1 cellular context compared by ENCODE assay signal in the genomic region with DNA sequence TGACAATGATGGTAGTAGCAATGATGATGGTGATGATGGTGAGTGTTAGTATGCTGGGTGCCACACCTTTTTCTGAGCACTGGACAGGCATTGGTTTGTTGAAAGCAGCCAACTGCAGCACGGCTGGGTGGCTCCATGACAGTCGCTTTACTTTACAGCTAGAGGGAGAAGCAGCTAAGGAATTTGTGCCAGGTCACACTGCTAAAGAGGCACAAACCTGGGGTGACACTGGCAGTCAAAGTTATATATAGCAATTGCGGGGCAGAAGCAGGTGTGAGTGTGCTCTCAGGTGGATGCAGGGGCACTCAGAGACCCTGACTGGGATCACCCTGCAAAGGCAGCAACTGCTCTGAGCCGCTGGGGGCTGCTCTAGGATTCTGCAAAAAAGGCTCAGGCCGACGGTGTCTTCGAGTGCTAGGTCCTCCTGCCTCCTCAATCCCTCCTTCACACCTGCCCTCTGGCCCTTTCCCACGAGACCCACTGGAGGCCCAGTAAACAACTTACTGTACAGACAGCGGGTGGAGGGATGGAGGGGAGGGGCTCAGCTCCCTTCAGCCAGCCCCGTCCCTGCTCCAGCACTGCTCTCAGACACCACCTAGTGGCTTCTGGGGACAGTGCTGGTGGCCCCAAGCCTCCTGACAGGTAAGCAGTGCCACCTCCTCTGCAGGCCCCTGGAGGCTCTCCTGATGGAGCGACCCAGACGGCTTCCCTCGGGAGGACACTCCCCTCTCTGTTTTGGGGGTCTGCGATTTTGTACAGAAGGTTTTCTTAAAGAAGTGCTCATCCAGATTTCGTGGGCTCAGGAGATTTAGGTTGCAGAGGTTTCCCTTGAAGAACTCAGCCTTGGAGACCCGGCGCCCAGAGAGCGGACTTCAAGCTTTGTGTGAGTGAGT.
TF ChIP-seq lines count a peak whose summit lies in the region.

No MANE protein-coding gene starts in this region.

TF ChIP-seq in HepG2, 621 proteins besides CTCF, POLR2A, EP300 and RAD21 (continued from another document):
- TF ChIP-seq, protein P1, sequence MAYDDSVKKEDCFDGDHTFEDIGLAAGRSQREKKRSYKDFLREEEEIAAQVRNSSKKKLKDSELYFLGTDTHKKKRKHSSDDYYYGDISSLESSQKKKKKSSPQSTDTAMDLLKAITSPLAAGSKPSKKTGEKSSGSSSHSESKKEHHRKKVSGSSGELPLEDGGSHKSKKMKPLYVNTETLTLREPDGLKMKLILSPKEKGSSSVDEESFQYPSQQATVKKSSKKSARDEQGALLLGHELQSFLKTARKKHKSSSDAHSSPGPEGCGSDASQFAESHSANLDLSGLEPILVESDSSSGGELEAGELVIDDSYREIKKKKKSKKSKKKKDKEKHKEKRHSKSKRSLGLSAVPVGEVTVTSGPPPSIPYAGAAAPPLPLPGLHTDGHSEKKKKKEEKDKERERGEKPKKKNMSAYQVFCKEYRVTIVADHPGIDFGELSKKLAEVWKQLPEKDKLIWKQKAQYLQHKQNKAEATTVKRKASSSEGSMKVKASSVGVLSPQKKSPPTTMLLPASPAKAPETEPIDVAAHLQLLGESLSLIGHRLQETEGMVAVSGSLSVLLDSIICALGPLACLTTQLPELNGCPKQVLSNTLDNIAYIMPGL (CRISPR knock-in tag; IDR thresholded peaks at IDR 0.05; ENCODE audit: borderline replicate concordance in 1 of 2, low read depth in 1 of 2), result peak; percentile 90 to 95
- TF ChIP-seq GFI1 (CRISPR knock-in tag; IDR thresholded peaks at IDR 0.05; ENCODE audit: borderline replicate concordance) (no peak), FOXP1 (IDR thresholded peaks at IDR 0.05) (no peak), FOXP1 (CRISPR knock-in tag; IDR thresholded peaks at IDR 0.05) (peak; percentile 83), HCFC1 (IDR thresholded peaks at IDR 0.05; ENCODE audit: low read depth, low read length) (no peak), TOE1 (CRISPR knock-in tag; IDR thresholded peaks at IDR 0.05) (no peak), NCOA1 (CRISPR knock-in tag; IDR thresholded peaks at IDR 0.05) (no peak), ZSCAN21 (CRISPR knock-in tag; IDR thresholded peaks at IDR 0.05; ENCODE audit: borderline replicate concordance) (peak; percentile 77; the same call in 1 of the 2 replicates), FOSL2 (CRISPR knock-in tag; IDR thresholded peaks at IDR 0.05) (peak; percentile 61), FOXK1 (CRISPR knock-in tag; IDR thresholded peaks at IDR 0.05; ENCODE audit: borderline replicate concordance, low read depth) (peak; percentile 54), RBAK (CRISPR knock-in tag; IDR thresholded peaks at IDR 0.05) (no peak; the same call in 1 of the 2 replicates), PCBP2 (optimal IDR thresholded peaks at IDR 0.05; ENCODE audit: low read depth, low read length, poor library complexity, severe bottlenecking) (no peak), HIVEP1 (CRISPR knock-in tag; IDR thresholded peaks at IDR 0.05) (peak; percentile 71), HDAC2 (CRISPR knock-in tag; IDR thresholded peaks at IDR 0.05) (peak; percentile 19; the same call in 1 of the 2 replicates), KMT2A (CRISPR knock-in tag; IDR thresholded peaks at IDR 0.05) (peak; percentile 75), ZEB1 (IDR thresholded peaks at IDR 0.05; ENCODE audit: insufficient replicate concordance, low read depth) (peak; percentile 42), TRIM24 (CRISPR knock-in tag; IDR thresholded peaks at IDR 0.05) (no peak), ZNF841 (CRISPR knock-in tag; IDR thresholded peaks at IDR 0.05; ENCODE audit: borderline replicate concordance) (no peak), ZNF274 (CRISPR knock-in tag; IDR thresholded peaks at IDR 0.05) (peak; percentile 77; the same call in 1 of the 2 replicates), ASH2L (IDR thresholded peaks at IDR 0.05; ENCODE audit: insufficient read length, low read depth, low read length) (peak; percentile 31), HNRNPLL (IDR thresholded peaks at IDR 0.05; ENCODE audit: low read depth, low read length, poor library complexity, severe bottlenecking) (no peak), KLF9 (CRISPR knock-in tag; IDR thresholded peaks at IDR 0.05; ENCODE audit: low read depth) (0 out of 2 replicates have a peak, but pooled peaks have one; percentile 56), ZZZ3 (CRISPR knock-in tag; IDR thresholded peaks at IDR 0.05; ENCODE audit: borderline replicate concordance) (no peak), HMG20B (CRISPR knock-in tag; conservative IDR thresholded peaks at IDR 0.05) (no peak; the same call in 1 of the 2 replicates), DNMT1 (CRISPR knock-in tag; IDR thresholded peaks at IDR 0.05) (peak; percentile 52; the same call in 1 of the 2 replicates), ZNF607 (CRISPR knock-in tag; IDR thresholded peaks at IDR 0.05; ENCODE audit: borderline replicate concordance) (no peak)
- TF ChIP-seq, protein P2, sequence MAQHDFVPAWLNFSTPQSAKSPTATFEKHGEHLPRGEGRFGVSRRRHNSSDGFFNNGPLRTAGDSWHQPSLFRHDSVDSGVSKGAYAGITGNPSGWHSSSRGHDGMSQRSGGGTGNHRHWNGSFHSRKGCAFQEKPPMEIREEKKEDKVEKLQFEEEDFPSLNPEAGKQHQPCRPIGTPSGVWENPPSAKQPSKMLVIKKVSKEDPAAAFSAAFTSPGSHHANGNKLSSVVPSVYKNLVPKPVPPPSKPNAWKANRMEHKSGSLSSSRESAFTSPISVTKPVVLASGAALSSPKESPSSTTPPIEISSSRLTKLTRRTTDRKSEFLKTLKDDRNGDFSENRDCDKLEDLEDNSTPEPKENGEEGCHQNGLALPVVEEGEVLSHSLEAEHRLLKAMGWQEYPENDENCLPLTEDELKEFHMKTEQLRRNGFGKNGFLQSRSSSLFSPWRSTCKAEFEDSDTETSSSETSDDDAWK (CRISPR knock-in tag; IDR thresholded peaks at IDR 0.05), result no peak
- TF ChIP-seq, protein P3, sequence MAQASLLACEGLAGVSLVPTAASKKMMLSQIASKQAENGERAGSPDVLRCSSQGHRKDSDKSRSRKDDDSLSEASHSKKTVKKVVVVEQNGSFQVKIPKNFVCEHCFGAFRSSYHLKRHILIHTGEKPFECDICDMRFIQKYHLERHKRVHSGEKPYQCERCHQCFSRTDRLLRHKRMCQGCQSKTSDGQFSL (CRISPR knock-in tag; IDR thresholded peaks at IDR 0.05), result peak; percentile 80
- TF ChIP-seq, protein P4, sequence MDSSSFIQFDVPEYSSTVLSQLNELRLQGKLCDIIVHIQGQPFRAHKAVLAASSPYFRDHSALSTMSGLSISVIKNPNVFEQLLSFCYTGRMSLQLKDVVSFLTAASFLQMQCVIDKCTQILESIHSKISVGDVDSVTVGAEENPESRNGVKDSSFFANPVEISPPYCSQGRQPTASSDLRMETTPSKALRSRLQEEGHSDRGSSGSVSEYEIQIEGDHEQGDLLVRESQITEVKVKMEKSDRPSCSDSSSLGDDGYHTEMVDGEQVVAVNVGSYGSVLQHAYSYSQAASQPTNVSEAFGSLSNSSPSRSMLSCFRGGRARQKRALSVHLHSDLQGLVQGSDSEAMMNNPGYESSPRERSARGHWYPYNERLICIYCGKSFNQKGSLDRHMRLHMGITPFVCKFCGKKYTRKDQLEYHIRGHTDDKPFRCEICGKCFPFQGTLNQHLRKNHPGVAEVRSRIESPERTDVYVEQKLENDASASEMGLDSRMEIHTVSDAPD (CRISPR knock-in tag; IDR thresholded peaks at IDR 0.05), result no peak
- TF ChIP-seq, protein P5, sequence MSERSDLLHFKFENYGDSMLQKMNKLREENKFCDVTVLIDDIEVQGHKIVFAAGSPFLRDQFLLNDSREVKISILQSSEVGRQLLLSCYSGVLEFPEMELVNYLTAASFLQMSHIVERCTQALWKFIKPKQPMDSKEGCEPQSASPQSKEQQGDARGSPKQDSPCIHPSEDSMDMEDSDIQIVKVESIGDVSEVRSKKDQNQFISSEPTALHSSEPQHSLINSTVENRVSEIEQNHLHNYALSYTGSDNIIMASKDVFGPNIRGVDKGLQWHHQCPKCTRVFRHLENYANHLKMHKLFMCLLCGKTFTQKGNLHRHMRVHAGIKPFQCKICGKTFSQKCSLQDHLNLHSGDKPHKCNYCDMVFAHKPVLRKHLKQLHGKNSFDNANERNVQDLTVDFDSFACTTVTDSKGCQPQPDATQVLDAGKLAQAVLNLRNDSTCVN (CRISPR knock-in tag; IDR thresholded peaks at IDR 0.05; ENCODE audit: borderline replicate concordance), result peak; percentile 72; the same call in 1 of the 2 replicates
- TF ChIP-seq, protein P6, sequence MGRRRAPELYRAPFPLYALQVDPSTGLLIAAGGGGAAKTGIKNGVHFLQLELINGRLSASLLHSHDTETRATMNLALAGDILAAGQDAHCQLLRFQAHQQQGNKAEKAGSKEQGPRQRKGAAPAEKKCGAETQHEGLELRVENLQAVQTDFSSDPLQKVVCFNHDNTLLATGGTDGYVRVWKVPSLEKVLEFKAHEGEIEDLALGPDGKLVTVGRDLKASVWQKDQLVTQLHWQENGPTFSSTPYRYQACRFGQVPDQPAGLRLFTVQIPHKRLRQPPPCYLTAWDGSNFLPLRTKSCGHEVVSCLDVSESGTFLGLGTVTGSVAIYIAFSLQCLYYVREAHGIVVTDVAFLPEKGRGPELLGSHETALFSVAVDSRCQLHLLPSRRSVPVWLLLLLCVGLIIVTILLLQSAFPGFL (CRISPR knock-in tag; IDR thresholded peaks at IDR 0.05), result no peak
- TF ChIP-seq, protein P7, sequence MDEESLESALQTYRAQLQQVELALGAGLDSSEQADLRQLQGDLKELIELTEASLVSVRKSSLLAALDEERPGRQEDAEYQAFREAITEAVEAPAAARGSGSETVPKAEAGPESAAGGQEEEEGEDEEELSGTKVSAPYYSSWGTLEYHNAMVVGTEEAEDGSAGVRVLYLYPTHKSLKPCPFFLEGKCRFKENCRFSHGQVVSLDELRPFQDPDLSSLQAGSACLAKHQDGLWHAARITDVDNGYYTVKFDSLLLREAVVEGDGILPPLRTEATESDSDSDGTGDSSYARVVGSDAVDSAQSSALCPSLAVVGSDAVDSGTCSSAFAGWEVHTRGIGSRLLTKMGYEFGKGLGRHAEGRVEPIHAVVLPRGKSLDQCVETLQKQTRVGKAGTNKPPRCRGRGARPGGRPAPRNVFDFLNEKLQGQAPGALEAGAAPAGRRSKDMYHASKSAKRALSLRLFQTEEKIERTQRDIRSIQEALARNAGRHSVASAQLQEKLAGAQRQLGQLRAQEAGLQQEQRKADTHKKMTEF (CRISPR knock-in tag; IDR thresholded peaks at IDR 0.05), result peak; percentile 88
- TF ChIP-seq, protein P8, sequence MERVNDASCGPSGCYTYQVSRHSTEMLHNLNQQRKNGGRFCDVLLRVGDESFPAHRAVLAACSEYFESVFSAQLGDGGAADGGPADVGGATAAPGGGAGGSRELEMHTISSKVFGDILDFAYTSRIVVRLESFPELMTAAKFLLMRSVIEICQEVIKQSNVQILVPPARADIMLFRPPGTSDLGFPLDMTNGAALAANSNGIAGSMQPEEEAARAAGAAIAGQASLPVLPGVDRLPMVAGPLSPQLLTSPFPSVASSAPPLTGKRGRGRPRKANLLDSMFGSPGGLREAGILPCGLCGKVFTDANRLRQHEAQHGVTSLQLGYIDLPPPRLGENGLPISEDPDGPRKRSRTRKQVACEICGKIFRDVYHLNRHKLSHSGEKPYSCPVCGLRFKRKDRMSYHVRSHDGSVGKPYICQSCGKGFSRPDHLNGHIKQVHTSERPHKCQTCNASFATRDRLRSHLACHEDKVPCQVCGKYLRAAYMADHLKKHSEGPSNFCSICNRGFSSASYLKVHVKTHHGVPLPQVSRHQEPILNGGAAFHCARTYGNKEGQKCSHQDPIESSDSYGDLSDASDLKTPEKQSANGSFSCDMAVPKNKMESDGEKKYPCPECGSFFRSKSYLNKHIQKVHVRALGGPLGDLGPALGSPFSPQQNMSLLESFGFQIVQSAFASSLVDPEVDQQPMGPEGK (CRISPR knock-in tag; IDR thresholded peaks at IDR 0.05), result peak; percentile 94
TF ChIP-seq in HepG2: peak in this region for 291.
